ENCODE assay signal across 1 cellular context in the genomic region with DNA sequence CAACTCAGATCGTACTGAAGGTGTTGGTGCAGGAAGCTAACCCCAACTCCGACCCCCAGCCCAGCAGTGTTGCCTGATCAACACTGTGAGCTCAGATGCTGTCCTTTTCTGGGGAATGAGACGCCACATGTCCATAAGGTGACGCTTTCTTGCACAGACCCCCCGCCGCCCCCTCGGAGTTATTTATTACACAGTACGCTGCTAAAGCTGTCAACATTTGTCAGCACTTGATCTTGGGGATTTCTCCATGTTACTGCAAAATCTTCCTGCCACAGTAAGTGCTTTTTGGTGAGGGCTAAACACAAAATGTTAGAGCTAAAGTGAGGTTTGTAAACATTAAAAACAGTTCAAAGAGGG.
TF ChIP-seq lines count a peak whose summit lies in the region.

No MANE protein-coding gene starts in this region.

TF ChIP-seq in K562, 482 proteins besides CTCF, POLR2A, EP300 and RAD21 (continues in another document):
- TF ChIP-seq ZNF253 (CRISPR knock-in tag; conservative IDR thresholded peaks at IDR 0.05) (no peak), MCM7 (IDR thresholded peaks at IDR 0.05) (no peak), BRD4 (IDR thresholded peaks at IDR 0.05) (no peak), HLTF (IDR thresholded peaks at IDR 0.05) (no peak), ZNF124 (CRISPR knock-in tag; IDR thresholded peaks at IDR 0.05) (no peak), HCFC1 (IDR thresholded peaks at IDR 0.05; ENCODE audit: low read depth, low read length) (no peak), ZNF354B (CRISPR knock-in tag; IDR thresholded peaks at IDR 0.05) (no peak), SMC3 (conservative IDR thresholded peaks at IDR 0.05; ENCODE audit: insufficient read depth, low read depth, low read length) (no peak), OTX1 (CRISPR knock-in tag; IDR thresholded peaks at IDR 0.05) (no peak), SPI1 (IDR thresholded peaks at IDR 0.05; ENCODE audit: borderline replicate concordance, low read depth, low read length) (no peak), ZNF57 (CRISPR knock-in tag; IDR thresholded peaks at IDR 0.05) (no peak), SRSF1 (IDR thresholded peaks at IDR 0.05; ENCODE audit: low read depth, low read length) (no peak), EP400 (IDR thresholded peaks at IDR 0.05) (no peak), NFIC (IDR thresholded peaks at IDR 0.05) (no peak), NR2C2 (CRISPR knock-in tag; IDR thresholded peaks at IDR 0.05) (no peak), NR2C2 (tag; IDR thresholded peaks at IDR 0.05) (peak; percentile 14; the same call in 1 of the 2 replicates), MTA3 (IDR thresholded peaks at IDR 0.05; ENCODE audit: borderline replicate concordance) (0 out of 2 replicates have a peak, but pooled peaks have one; percentile 11), ZNF212 (CRISPR knock-in tag; IDR thresholded peaks at IDR 0.05) (no peak), SOX6 (IDR thresholded peaks at IDR 0.05) (no peak), LARP7 (IDR thresholded peaks at IDR 0.05) (no peak), CXXC5 (CRISPR knock-in tag; IDR thresholded peaks at IDR 0.05) (peak; percentile 14; the same call in 1 of the 2 replicates), MEF2A (IDR thresholded peaks at IDR 0.05; ENCODE audit: control insufficient read depth, low read depth, low read length) (no peak), KDM5B (IDR thresholded peaks at IDR 0.05; ENCODE audit: insufficient replicate concordance, low read depth, low read length) (no peak), JUNB (CRISPR knock-in tag; conservative IDR thresholded peaks at IDR 0.05) (no peak), KLF6 (CRISPR knock-in tag; IDR thresholded peaks at IDR 0.05; ENCODE audit: borderline replicate concordance) (no peak), CREB1 (IDR thresholded peaks at IDR 0.05) (no peak), CREB1 (CRISPR knock-in tag; IDR thresholded peaks at IDR 0.05) (no peak), RUNX1 (IDR thresholded peaks at IDR 0.05; ENCODE audit: low read depth) (no peak), SIN3B (IDR thresholded peaks at IDR 0.05; ENCODE audit: low read depth) (no peak), TAL1 (IDR thresholded peaks at IDR 0.05) (0 out of 2 replicates have a peak, but pooled peaks have one; percentile 1), KAT8 (IDR thresholded peaks at IDR 0.05; ENCODE audit: low read depth) (no peak), RBFOX2 (IDR thresholded peaks at IDR 0.05; ENCODE audit: low read depth, low read length) (no peak), ZNF699 (CRISPR knock-in tag; IDR thresholded peaks at IDR 0.05; ENCODE audit: insufficient replicate concordance) (no peak), ZNF444 (CRISPR knock-in tag; IDR thresholded peaks at IDR 0.05) (no peak), MEIS2 (IDR thresholded peaks at IDR 0.05; ENCODE audit: partially characterized antibody) (peak; percentile 62), EGR1 (conservative IDR thresholded peaks at IDR 0.05) (peak; percentile 37; the same call in 1 of the 2 replicates)
- TF ChIP-seq, protein P1, sequence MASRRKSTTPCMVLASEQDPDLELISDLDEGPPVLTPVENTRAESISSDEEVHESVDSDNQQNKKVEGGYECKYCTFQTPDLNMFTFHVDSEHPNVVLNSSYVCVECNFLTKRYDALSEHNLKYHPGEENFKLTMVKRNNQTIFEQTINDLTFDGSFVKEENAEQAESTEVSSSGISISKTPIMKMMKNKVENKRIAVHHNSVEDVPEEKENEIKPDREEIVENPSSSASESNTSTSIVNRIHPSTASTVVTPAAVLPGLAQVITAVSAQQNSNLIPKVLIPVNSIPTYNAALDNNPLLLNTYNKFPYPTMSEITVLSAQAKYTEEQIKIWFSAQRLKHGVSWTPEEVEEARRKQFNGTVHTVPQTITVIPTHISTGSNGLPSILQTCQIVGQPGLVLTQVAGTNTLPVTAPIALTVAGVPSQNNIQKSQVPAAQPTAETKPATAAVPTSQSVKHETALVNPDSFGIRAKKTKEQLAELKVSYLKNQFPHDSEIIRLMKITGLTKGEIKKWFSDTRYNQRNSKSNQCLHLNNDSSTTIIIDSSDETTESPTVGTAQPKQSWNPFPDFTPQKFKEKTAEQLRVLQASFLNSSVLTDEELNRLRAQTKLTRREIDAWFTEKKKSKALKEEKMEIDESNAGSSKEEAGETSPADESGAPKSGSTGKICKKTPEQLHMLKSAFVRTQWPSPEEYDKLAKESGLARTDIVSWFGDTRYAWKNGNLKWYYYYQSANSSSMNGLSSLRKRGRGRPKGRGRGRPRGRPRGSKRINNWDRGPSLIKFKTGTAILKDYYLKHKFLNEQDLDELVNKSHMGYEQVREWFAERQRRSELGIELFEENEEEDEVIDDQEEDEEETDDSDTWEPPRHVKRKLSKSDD (conservative IDR thresholded peaks at IDR 0.05; ENCODE audit: low read length), result no peak
- TF ChIP-seq, protein P2, sequence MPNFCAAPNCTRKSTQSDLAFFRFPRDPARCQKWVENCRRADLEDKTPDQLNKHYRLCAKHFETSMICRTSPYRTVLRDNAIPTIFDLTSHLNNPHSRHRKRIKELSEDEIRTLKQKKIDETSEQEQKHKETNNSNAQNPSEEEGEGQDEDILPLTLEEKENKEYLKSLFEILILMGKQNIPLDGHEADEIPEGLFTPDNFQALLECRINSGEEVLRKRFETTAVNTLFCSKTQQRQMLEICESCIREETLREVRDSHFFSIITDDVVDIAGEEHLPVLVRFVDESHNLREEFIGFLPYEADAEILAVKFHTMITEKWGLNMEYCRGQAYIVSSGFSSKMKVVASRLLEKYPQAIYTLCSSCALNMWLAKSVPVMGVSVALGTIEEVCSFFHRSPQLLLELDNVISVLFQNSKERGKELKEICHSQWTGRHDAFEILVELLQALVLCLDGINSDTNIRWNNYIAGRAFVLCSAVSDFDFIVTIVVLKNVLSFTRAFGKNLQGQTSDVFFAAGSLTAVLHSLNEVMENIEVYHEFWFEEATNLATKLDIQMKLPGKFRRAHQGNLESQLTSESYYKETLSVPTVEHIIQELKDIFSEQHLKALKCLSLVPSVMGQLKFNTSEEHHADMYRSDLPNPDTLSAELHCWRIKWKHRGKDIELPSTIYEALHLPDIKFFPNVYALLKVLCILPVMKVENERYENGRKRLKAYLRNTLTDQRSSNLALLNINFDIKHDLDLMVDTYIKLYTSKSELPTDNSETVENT (CRISPR knock-in tag; IDR thresholded peaks at IDR 0.05), result no peak
- TF ChIP-seq, protein P3, sequence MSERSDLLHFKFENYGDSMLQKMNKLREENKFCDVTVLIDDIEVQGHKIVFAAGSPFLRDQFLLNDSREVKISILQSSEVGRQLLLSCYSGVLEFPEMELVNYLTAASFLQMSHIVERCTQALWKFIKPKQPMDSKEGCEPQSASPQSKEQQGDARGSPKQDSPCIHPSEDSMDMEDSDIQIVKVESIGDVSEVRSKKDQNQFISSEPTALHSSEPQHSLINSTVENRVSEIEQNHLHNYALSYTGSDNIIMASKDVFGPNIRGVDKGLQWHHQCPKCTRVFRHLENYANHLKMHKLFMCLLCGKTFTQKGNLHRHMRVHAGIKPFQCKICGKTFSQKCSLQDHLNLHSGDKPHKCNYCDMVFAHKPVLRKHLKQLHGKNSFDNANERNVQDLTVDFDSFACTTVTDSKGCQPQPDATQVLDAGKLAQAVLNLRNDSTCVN (CRISPR knock-in tag; IDR thresholded peaks at IDR 0.05), result no peak
- TF ChIP-seq, protein P4, sequence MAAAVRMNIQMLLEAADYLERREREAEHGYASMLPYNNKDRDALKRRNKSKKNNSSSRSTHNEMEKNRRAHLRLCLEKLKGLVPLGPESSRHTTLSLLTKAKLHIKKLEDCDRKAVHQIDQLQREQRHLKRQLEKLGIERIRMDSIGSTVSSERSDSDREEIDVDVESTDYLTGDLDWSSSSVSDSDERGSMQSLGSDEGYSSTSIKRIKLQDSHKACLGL (CRISPR knock-in tag; IDR thresholded peaks at IDR 0.05; ENCODE audit: borderline replicate concordance, poor library complexity, severe bottlenecking), result no peak
- TF ChIP-seq, protein P5, sequence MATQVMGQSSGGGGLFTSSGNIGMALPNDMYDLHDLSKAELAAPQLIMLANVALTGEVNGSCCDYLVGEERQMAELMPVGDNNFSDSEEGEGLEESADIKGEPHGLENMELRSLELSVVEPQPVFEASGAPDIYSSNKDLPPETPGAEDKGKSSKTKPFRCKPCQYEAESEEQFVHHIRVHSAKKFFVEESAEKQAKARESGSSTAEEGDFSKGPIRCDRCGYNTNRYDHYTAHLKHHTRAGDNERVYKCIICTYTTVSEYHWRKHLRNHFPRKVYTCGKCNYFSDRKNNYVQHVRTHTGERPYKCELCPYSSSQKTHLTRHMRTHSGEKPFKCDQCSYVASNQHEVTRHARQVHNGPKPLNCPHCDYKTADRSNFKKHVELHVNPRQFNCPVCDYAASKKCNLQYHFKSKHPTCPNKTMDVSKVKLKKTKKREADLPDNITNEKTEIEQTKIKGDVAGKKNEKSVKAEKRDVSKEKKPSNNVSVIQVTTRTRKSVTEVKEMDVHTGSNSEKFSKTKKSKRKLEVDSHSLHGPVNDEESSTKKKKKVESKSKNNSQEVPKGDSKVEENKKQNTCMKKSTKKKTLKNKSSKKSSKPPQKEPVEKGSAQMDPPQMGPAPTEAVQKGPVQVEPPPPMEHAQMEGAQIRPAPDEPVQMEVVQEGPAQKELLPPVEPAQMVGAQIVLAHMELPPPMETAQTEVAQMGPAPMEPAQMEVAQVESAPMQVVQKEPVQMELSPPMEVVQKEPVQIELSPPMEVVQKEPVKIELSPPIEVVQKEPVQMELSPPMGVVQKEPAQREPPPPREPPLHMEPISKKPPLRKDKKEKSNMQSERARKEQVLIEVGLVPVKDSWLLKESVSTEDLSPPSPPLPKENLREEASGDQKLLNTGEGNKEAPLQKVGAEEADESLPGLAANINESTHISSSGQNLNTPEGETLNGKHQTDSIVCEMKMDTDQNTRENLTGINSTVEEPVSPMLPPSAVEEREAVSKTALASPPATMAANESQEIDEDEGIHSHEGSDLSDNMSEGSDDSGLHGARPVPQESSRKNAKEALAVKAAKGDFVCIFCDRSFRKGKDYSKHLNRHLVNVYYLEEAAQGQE (CRISPR knock-in tag; IDR thresholded peaks at IDR 0.05; ENCODE audit: low read depth), result no peak
- TF ChIP-seq, protein P6, sequence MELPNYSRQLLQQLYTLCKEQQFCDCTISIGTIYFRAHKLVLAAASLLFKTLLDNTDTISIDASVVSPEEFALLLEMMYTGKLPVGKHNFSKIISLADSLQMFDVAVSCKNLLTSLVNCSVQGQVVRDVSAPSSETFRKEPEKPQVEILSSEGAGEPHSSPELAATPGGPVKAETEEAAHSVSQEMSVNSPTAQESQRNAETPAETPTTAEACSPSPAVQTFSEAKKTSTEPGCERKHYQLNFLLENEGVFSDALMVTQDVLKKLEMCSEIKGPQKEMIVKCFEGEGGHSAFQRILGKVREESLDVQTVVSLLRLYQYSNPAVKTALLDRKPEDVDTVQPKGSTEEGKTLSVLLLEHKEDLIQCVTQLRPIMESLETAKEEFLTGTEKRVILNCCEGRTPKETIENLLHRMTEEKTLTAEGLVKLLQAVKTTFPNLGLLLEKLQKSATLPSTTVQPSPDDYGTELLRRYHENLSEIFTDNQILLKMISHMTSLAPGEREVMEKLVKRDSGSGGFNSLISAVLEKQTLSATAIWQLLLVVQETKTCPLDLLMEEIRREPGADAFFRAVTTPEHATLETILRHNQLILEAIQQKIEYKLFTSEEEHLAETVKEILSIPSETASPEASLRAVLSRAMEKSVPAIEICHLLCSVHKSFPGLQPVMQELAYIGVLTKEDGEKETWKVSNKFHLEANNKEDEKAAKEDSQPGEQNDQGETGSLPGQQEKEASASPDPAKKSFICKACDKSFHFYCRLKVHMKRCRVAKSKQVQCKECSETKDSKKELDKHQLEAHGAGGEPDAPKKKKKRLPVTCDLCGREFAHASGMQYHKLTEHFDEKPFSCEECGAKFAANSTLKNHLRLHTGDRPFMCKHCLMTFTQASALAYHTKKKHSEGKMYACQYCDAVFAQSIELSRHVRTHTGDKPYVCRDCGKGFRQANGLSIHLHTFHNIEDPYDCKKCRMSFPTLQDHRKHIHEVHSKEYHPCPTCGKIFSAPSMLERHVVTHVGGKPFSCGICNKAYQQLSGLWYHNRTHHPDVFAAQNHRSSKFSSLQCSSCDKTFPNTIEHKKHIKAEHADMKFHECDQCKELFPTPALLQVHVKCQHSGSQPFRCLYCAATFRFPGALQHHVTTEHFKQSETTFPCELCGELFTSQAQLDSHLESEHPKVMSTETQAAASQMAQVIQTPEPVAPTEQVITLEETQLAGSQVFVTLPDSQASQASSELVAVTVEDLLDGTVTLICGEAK (IDR thresholded peaks at IDR 0.05), result no peak
- TF ChIP-seq, protein P6 (CRISPR knock-in tag; IDR thresholded peaks at IDR 0.05), result no peak
- TF ChIP-seq, protein P7, sequence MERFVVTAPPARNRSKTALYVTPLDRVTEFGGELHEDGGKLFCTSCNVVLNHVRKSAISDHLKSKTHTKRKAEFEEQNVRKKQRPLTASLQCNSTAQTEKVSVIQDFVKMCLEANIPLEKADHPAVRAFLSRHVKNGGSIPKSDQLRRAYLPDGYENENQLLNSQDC (CRISPR knock-in tag; IDR thresholded peaks at IDR 0.05), result no peak
